In the genomic region with DNA sequence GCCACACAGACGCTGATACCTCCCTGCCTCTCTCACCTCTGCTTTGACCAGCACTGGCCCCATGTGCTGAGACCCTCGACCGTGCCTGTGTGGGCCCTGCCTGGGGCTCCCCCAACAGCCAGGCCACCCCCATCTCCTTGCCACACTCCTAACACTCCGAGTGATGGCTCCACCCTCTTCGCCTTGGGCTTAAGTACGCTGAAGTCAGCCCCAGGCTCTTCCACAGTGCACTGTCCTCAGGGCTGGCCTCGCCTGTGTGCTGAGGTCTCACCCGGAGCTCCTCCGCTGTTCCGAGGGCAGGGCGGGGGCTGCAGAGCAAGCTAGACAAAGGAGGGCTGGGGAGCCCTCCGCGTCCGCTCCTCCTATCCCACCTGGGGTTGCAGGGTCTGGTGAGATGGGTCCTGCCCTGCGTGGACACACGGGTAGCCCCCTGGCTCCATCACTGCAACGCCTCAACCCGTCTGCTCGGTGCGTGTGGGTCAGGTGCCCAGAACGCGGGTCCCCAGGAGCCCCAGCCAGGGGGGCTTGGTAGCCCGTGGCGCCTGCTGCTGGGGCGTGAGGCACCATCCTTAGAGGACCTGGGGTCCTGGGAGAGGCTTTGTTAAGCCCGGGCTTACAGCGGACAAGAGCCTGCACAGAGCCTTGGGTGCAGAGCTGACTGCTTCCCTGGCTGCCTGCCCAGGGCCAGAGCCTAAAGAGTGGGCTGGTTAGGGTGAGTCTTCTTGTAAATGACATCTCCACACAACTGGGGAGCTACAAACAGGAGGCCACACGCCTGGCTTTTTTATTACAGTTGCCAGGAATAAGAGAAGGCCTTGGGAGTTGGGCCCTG, we compare ENCODE assay signal across 26 cellular contexts. TPM values are rescaled to one million over a fixed set of nuclear protein-coding genes. Genes with fewer than 3 reads are reported as not detected.
A peak's percentile ranks its signal among the peaks of the same experiment; 100 is the strongest.
DNase-seq lines count a peak whose midpoint lies in the region; TF ChIP-seq lines count a peak whose summit lies in the region.
"Had no signal": no experiment of that assay in that cellular context is flagged by ENCODE, and none has a peak within 500 bp of the region (broad histone marks: within the 10 kb centered on the region; RNA-seq: fewer than 3 reads in every experiment).

No MANE protein-coding gene starts in this region.

- no peaks in the 10 kb centered on the region for H3K36me3 Mint-ChIP-seq in osteocyte (ENCODE audit: unreplicated experiment)

- H3K27ac Mint-ChIP-seq in osteocyte (ENCODE audit: unreplicated experiment): no peak overlapping the region
- H3K27ac Mint-ChIP-seq: CD4-positive, alpha-beta T cell; naive B cell; stimulated activated naive CD8-positive, alpha-beta T cell treated with anti-CD3 and anti-CD28 coated beads, Interleukin-15, Interleukin-2, amounts not matched to agents 100 ng/mL and 50 ng/mL, for 24 hours had no signal

- H3K27me3 Mint-ChIP-seq in osteocyte (ENCODE audit: unreplicated experiment): peaks cover 7% of the 10 kb centered on the region

- H3K4me3 ChIP-seq in H7 (ENCODE audit: insufficient read depth, low read depth, low read length) (no peak overlapping the region), suprapubic skin (no peak overlapping the region)
- H3K4me3 ChIP-seq: ascending aorta, dorsolateral prefrontal cortex, MG63, pancreas, Peyer's patch, SJSA1, tibial artery had no signal

- DNase-seq in D341Med (ENCODE audit: low spot score): peak; percentile 29
- peak; percentile 43 for DNase-seq in H7
- peak; percentile 18 for DNase-seq in iPS-NIHi11 (ENCODE audit: low spot score)
- DNase-seq in osteocyte (ENCODE audit: extremely low spot score, unreplicated experiment): peak; percentile 72
- DNase-seq in NCI-H146 (lab: John Stamatoyannopoulos, UW): no peak
- no peak for DNase-seq in suprapubic skin (ENCODE audit: low spot score in 2 of 2)
- DNase-seq in activated CD4-positive, CD25-positive, alpha-beta regulatory T cell treated with anti-CD3 and anti-CD28 coated beads, Interleukin-2, amount 50 U/mL, for 72 hours: no peak
- DNase-seq: activated T-cell treated with anti-CD3 and anti-CD28 coated beads, Interleukin-2, amount 50 U/mL, for 48 hours; CD4-positive, alpha-beta T cell; central memory CD4-positive, alpha-beta T cell; glutamatergic neuron; MG63; naive B cell; NCI-H1436; NCI-H524; stimulated activated CD4-positive, alpha-beta T cell treated with anti-CD3 and anti-CD28 coated beads, Interleukin-4, amount 100 ng/mL, for 4 hours had no signal

- H3K9me3 Mint-ChIP-seq in osteocyte (ENCODE audit: unreplicated experiment): peaks cover 3% of the 10 kb centered on the region

- H3K27me3 ChIP-seq in H7 (ENCODE audit: control insufficient read depth, insufficient read depth, low read length): no peaks in the 10 kb centered on the region
- peaks cover 57% of the 10 kb centered on the region for H3K27me3 ChIP-seq in suprapubic skin
- H3K27me3 ChIP-seq: ascending aorta, MG63, pancreas, Peyer's patch, SJSA1 had no signal

- no peak overlapping the region for H3K4me3 Mint-ChIP-seq in osteocyte (ENCODE audit: unreplicated experiment)
- H3K4me3 Mint-ChIP-seq: CD4-positive, alpha-beta T cell; naive B cell; stimulated activated naive CD8-positive, alpha-beta T cell treated with anti-CD3 and anti-CD28 coated beads, Interleukin-15, Interleukin-2, amounts not matched to agents 100 ng/mL and 50 ng/mL, for 24 hours had no signal

- no peaks in the 10 kb centered on the region for H3K4me1 ChIP-seq in suprapubic skin
- H3K4me1 ChIP-seq: ascending aorta, pancreas, Peyer's patch, SJSA1, tibial artery had no signal

- no peak for TF ChIP-seq POLR2A in suprapubic skin (IDR thresholded peaks at IDR 0.05)

- no peak for TF ChIP-seq EP300 in suprapubic skin (IDR thresholded peaks at IDR 0.05)

- H3K36me3 ChIP-seq in H7 (replicated peaks; ENCODE audit: control insufficient read depth, insufficient read depth, low read length) (no peaks in the 10 kb centered on the region), suprapubic skin (no peaks in the 10 kb centered on the region)
- H3K36me3 ChIP-seq: ascending aorta, MG63, pancreas, Peyer's patch, SJSA1, tibial artery had no signal

- TF ChIP-seq CTCF in osteocyte (IDR thresholded peaks at IDR 0.05): no peak
- no peak for TF ChIP-seq CTCF in suprapubic skin (IDR thresholded peaks at IDR 0.05)

- H3K27ac ChIP-seq in suprapubic skin: no peak overlapping the region
- H3K27ac ChIP-seq: ascending aorta, dorsolateral prefrontal cortex, pancreas, Peyer's patch, SJSA1, tibial artery had no signal

- 72% methylated on average over 9 of the region's 28 CpGs for WGBS in suprapubic skin

- H3K4me1 Mint-ChIP-seq in osteocyte (ENCODE audit: unreplicated experiment): no peaks in the 10 kb centered on the region

- no peaks in the 10 kb centered on the region for H3K9me3 ChIP-seq in suprapubic skin
- H3K9me3 ChIP-seq: ascending aorta, MG63, pancreas, Peyer's patch, SJSA1, tibial artery had no signal

RNA-seq across cellular contexts. Expression of gene NKX1-1, which starts 42.6 kb away (rescaled TPM):
- not detected in 2 replicates for total RNA-seq in H7 (2014; rRNA removed; shearing (Covaris generic))
- total RNA-seq in osteocyte (not detected in 2 replicates), suprapubic skin (not detected)
- total RNA-seq: activated CD8-positive, alpha-beta memory T cell treated with anti-CD3 and anti-CD28 coated beads for 36 hours; ascending aorta; CD4-positive, alpha-beta T cell; dorsolateral prefrontal cortex; pancreas; Peyer's patch; right cardiac atrium; SJSA1; T-helper 1 cell treated with Interleukin-12 subunit alpha and Interleukin-12 subunit beta and Interleukin-4 antibody, amounts not matched to agents 30 ng/mL and 1 ng/mL, for 36 hours had no signal

Comparison
In these comparisons a context has a peak if more than half of its experiments do, and no peak if none do; other contexts are left out.
1. DNase-seq: peak in D341Med (single experiment), H7 (single experiment), iPS-NIHi11 (single experiment) and osteocyte (single experiment); none in NCI-H146 (single experiment), suprapubic skin (0 of 2) and activated CD4-positive, CD25-positive, alpha-beta regulatory T cell treated with anti-CD3 and anti-CD28 coated beads, Interleukin-2, amount 50 U/mL, for 72 hours (single experiment).